In the genomic region with DNA sequence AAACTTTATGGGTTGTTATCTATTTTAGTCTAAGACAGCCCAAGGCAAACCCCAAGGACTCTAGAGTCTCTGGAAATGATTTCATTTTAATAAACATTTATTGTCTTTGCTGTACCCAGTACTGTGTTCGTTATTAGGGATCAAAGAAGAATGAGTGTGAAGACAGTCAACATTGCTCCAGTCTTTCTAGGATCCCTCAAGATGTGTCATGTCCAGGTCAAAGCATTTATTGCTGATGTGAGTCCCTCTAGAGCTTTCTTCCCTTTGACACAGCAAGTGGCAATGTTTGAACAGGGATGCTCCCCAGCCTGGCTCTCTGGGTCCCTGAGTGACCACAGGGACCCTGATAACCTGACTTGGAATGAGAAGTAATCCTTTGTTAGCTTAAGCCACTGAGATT, we compare ENCODE assay signal across 27 cellular contexts.
DNase-seq lines count a peak whose midpoint lies in the region; ATAC-seq, FAIRE-seq and TF ChIP-seq lines count a peak whose summit lies in the region.
"Had no signal": no experiment of that assay in that cellular context is flagged by ENCODE, and none has a peak within 500 bp of the region (broad histone marks: within the 10 kb centered on the region; RNA-seq: fewer than 3 reads in every experiment).

No MANE protein-coding gene starts in this region.

- peaks cover 15% of the 10 kb centered on the region for H3K4me1 ChIP-seq in ACC112 (ENCODE audit: control insufficient read depth, insufficient read depth, low read length, unreplicated experiment)
- H3K4me1 ChIP-seq in IMR-90 (ENCODE audit: control insufficient read depth, insufficient read depth, low read length): peaks cover 11% of the 10 kb centered on the region
- peaks cover 18% of the 10 kb centered on the region for H3K4me1 ChIP-seq in astrocyte (ENCODE audit: insufficient read depth, low read length)
- peaks cover 36% of the 10 kb centered on the region for H3K4me1 ChIP-seq in keratinocyte (ENCODE audit: control insufficient read depth, extremely low read depth, insufficient read depth, low read length)

- no peak overlapping the region for H3K4me3 ChIP-seq in ACC112 (ENCODE audit: low read depth, low read length)
- no peak overlapping the region for H3K4me3 ChIP-seq in IMR-90 (ENCODE audit: insufficient read depth, low read depth, low read length)
- no peak overlapping the region for H3K4me3 ChIP-seq in astrocyte (ENCODE audit: insufficient read depth, low read depth, low read length)
- H3K4me3 ChIP-seq in keratinocyte (ENCODE audit: control insufficient read depth in 2 of 3, extremely low read depth in 1 of 3, insufficient read depth in 2 of 3, low read depth in 1 of 3, low read length in 3 of 3): no peak overlapping the region
- H3K4me3 ChIP-seq: gastrocnemius medialis, mucosa of descending colon, tibial artery had no signal

- peak overlapping the region; percentile 63; the same call in 1 of the 3 replicates for H2BK15ac ChIP-seq in IMR-90 (ENCODE audit: low read depth, low read length)

- no TSS peak for BruUV-seq in IMR-90 (replicated peaks; lab: Mats Ljungman, UMichigan)

- H3K9me3 ChIP-seq in IMR-90 (ENCODE audit: control insufficient read depth, insufficient read depth, low read length): no peaks in the 10 kb centered on the region
- no peaks in the 10 kb centered on the region for H3K9me3 ChIP-seq in astrocyte (ENCODE audit: insufficient read depth, low read depth, low read length)
- H3K9me3 ChIP-seq in keratinocyte (ENCODE audit: control insufficient read depth, low read depth, low read length): no peaks in the 10 kb centered on the region
- H3K9me3 ChIP-seq: gastrocnemius medialis, mucosa of descending colon, tibial artery had no signal

- no peak for TF ChIP-seq POLR2A in IMR-90 (IDR thresholded peaks at IDR 0.05; ENCODE audit: low read depth, low read length)

- peak overlapping the region; percentile 79 for H3K4ac ChIP-seq in IMR-90 (ENCODE audit: low read depth, low read length)

- H3K4me2 ChIP-seq in IMR-90 (ENCODE audit: low read depth, low read length): peak overlapping the region; percentile 20; the same call in 1 of the 2 replicates
- peak overlapping the region; percentile 53 for H3K4me2 ChIP-seq in astrocyte (ENCODE audit: low read length)
- H3K4me2 ChIP-seq in keratinocyte (ENCODE audit: control insufficient read depth, extremely low read depth, insufficient read depth, low read depth, low read length): peak overlapping the region; percentile 17

- no peak for TF ChIP-seq RAD21 in IMR-90 (IDR thresholded peaks at IDR 0.05; ENCODE audit: low read length)

- peak overlapping the region; percentile 86 for H4K5ac ChIP-seq in IMR-90 (ENCODE audit: low read depth, low read length)

- H2BK20ac ChIP-seq in IMR-90 (ENCODE audit: low read depth, low read length): peak overlapping the region; percentile 91

- peak overlapping the region; percentile 83 for H4K91ac ChIP-seq in IMR-90 (ENCODE audit: insufficient read depth, low read depth, low read length)

- peaks cover 23% of the 10 kb centered on the region for H3K4me1 Mint-ChIP-seq in astrocyte (ENCODE audit: low read depth, unreplicated experiment)
- peaks cover 20% of the 10 kb centered on the region for H3K4me1 Mint-ChIP-seq in activated CD4-positive, alpha-beta T cell treated with anti-CD3 and anti-CD28 coated beads, Interleukin-2, amount 10 ng/mL, durations not matched to agents 7 days and 5 days
- peaks cover 36% of the 10 kb centered on the region for H3K4me1 Mint-ChIP-seq in activated CD8-positive, alpha-beta memory T cell treated with anti-CD3 and anti-CD28 coated beads, Interleukin-2, amount 10 ng/mL, durations not matched to agents 7 days and 5 days

- H4K8ac ChIP-seq in IMR-90 (ENCODE audit: low read depth in 2 of 2, low read length in 2 of 2): peak overlapping the region; percentile 27 to 85; a peak in 3 of 4 replicates

- intact Hi-C loops in IMR-90 (cut with micrococcal nuclease): loop anchor here (1.0 to 5.0 kb wide), 2 partner anchors 127 to 216 kb away; no protein-coding TSS in a partner anchor

- H2AK9ac ChIP-seq in IMR-90 (replicated peaks; ENCODE audit: low read depth, low read length, poor library complexity): no peak overlapping the region

- H3K14ac ChIP-seq in IMR-90 (replicated peaks; ENCODE audit: low read depth, low read length): peak overlapping the region; percentile 82; the same call in 1 of the 2 replicates

- peak overlapping the region; percentile 73 for H3K27ac Mint-ChIP-seq in astrocyte (ENCODE audit: unreplicated experiment)
- H3K27ac Mint-ChIP-seq in activated CD4-positive, alpha-beta T cell treated with anti-CD3 and anti-CD28 coated beads, Interleukin-2, amount 10 ng/mL, durations not matched to agents 7 days and 5 days: no peak overlapping the region
- no peak overlapping the region for H3K27ac Mint-ChIP-seq in activated CD8-positive, alpha-beta memory T cell treated with anti-CD3 and anti-CD28 coated beads, Interleukin-2, amount 10 ng/mL, durations not matched to agents 7 days and 5 days
- H3K27ac Mint-ChIP-seq: T-helper 2 cell treated with Interferon-gamma antibody and Interleukin-4, amounts not matched to agents 5 μg/mL and 100 μg/mL, for 36 hours had no signal

- H2BK5ac ChIP-seq in IMR-90 (ENCODE audit: low read depth, low read length, poor library complexity, severe bottlenecking): peak overlapping the region; percentile 92

- H4K20me1 ChIP-seq in IMR-90 (ENCODE audit: insufficient read depth, low read length): no peaks in the 10 kb centered on the region
- no peaks in the 10 kb centered on the region for H4K20me1 ChIP-seq in astrocyte (ENCODE audit: insufficient read depth, low read length)
- H4K20me1 ChIP-seq in keratinocyte (ENCODE audit: control insufficient read depth, extremely low read depth, insufficient read depth, low read length): no peaks in the 10 kb centered on the region

- TF ChIP-seq CTCF in IMR-90 (conservative IDR thresholded peaks at IDR 0.05; ENCODE audit: low read depth, low read length) (no peak), astrocyte (IDR thresholded peaks at IDR 0.05; ENCODE audit: insufficient read depth, low read depth, low read length) (no peak), keratinocyte (optimal IDR thresholded peaks at IDR 0.05 in 1 of 3, IDR thresholded peaks at IDR 0.05 in 1 of 3, conservative IDR thresholded peaks at IDR 0.05 in 1 of 3; ENCODE audit: extremely low read depth in 1 of 3, insufficient read depth in 2 of 3, low read length in 3 of 3) (no peak)

- H3K36me3 Mint-ChIP-seq in astrocyte (ENCODE audit: low read depth, unreplicated experiment): peaks cover 2% of the 10 kb centered on the region
- H3K36me3 Mint-ChIP-seq in activated CD4-positive, alpha-beta T cell treated with anti-CD3 and anti-CD28 coated beads, Interleukin-2, amount 10 ng/mL, durations not matched to agents 7 days and 5 days (ENCODE audit: low read depth): peaks cover 4% of the 10 kb centered on the region
- no peaks in the 10 kb centered on the region for H3K36me3 Mint-ChIP-seq in activated CD8-positive, alpha-beta memory T cell treated with anti-CD3 and anti-CD28 coated beads, Interleukin-2, amount 10 ng/mL, durations not matched to agents 7 days and 5 days

- H2BK120ac ChIP-seq in IMR-90 (ENCODE audit: low read depth, low read length): peak overlapping the region; percentile 93

- DNase-seq in IMR-90: no peak
- no peak for DNase-seq in astrocyte (ENCODE audit: low read depth)
- no peak for DNase-seq in keratinocyte (ENCODE audit: low read depth, low spot score)
- DNase-seq in D341Med (ENCODE audit: low spot score): no peak
- no peak for DNase-seq in activated CD4-positive, alpha-beta T cell treated with anti-CD3 and anti-CD28 coated beads, Interleukin-2, amount 10 ng/mL, durations not matched to agents 7 days and 5 days
- no peak for DNase-seq in activated CD8-positive, alpha-beta memory T cell treated with anti-CD3 and anti-CD28 coated beads, Interleukin-2, amount 10 ng/mL, durations not matched to agents 7 days and 5 days
- DNase-seq in SKM-1 treated with dmso at 0.1 percent for 144 hours (lab: John Stamatoyannopoulos, UW; ENCODE audit: unreplicated experiment): no peak
- DNase-seq: ACHN; activated CD8-positive, alpha-beta memory T cell treated with anti-CD3 and anti-CD28 coated beads, Interleukin-2, amount 50 U/mL, for 4 hours; activated naive CD4-positive, alpha-beta T cell; aorta; DMS79; gastrocnemius medialis; GOT3; mucosa of descending colon; NCI-H1048; NCI-H2081 treated with DMSO at 0.1 percent for 48 hours; NCI-H510A treated with DMSO at 0.1 percent for 48 hours; retina; SIG-M5; stimulated activated CD4-positive, alpha-beta T cell treated with anti-CD3 and anti-CD28 coated beads, Interleukin-15, amount 100 ng/mL, for 24 hours; stimulated activated naive CD4-positive, alpha-beta T cell; tibial artery had no signal

- FAIRE-seq in astrocyte (lab: Jason Lieb, UNC): no peak
- FAIRE-seq in keratinocyte (lab: Jason Lieb, UNC): no peak
- FAIRE-seq: colon, endometrium had no signal

- H3K56ac ChIP-seq in IMR-90 (ENCODE audit: extremely low read depth, insufficient read depth, low read length): no peak overlapping the region

- peak overlapping the region; percentile 78 for H2AK5ac ChIP-seq in IMR-90 (ENCODE audit: low read depth, low read length)

- H2AFZ ChIP-seq in ACC112 (ENCODE audit: low read length, unreplicated experiment) (peak overlapping the region; percentile 12), IMR-90 (replicated peaks; ENCODE audit: low read length, poor library complexity) (no peak overlapping the region), astrocyte (ENCODE audit: low read depth, low read length) (no peak overlapping the region), keratinocyte (ENCODE audit: control insufficient read depth, low read length) (no peak overlapping the region)

- H3K27ac ChIP-seq in ACC112 (ENCODE audit: low read depth, low read length) (peak overlapping the region; percentile 71), IMR-90 (ENCODE audit: insufficient read depth, low read length) (peak overlapping the region; percentile 80), astrocyte (ENCODE audit: low read depth, low read length) (peak overlapping the region; percentile 47), keratinocyte (ENCODE audit: control insufficient read depth, insufficient read depth, low read length) (peak overlapping the region; percentile 23)
- H3K27ac ChIP-seq: tibial artery had no signal

- dilution Hi-C loops in IMR-90 (cut with HindIII; ENCODE audit: low sequenced_read_pairs, unreplicated experiment): no loop called here
- dilution Hi-C loops in keratinocyte (cut with MboI; ENCODE audit: extremely low pct_ligation_motif_present, low sequenced_read_pairs): no loop called here

- no peak overlapping the region for H3K4me3 Mint-ChIP-seq in astrocyte (ENCODE audit: unreplicated experiment)
- no peak overlapping the region for H3K4me3 Mint-ChIP-seq in activated CD4-positive, alpha-beta T cell treated with anti-CD3 and anti-CD28 coated beads, Interleukin-2, amount 10 ng/mL, durations not matched to agents 7 days and 5 days
- H3K4me3 Mint-ChIP-seq in activated CD8-positive, alpha-beta memory T cell treated with anti-CD3 and anti-CD28 coated beads, Interleukin-2, amount 10 ng/mL, durations not matched to agents 7 days and 5 days: no peak overlapping the region
- H3K4me3 Mint-ChIP-seq: T-helper 2 cell treated with Interferon-gamma antibody and Interleukin-4, amounts not matched to agents 5 μg/mL and 100 μg/mL, for 36 hours had no signal

- H3K79me2 ChIP-seq in ACC112 (ENCODE audit: control insufficient read depth, insufficient read depth, low read length, unreplicated experiment): no peaks in the 10 kb centered on the region
- no peaks in the 10 kb centered on the region for H3K79me2 ChIP-seq in astrocyte (ENCODE audit: insufficient read depth, low read length)
- H3K79me2 ChIP-seq in keratinocyte (ENCODE audit: control insufficient read depth, insufficient read depth, low read length): no peaks in the 10 kb centered on the region

- H3K9me3 Mint-ChIP-seq in astrocyte (ENCODE audit: unreplicated experiment): no peaks in the 10 kb centered on the region
- H3K9me3 Mint-ChIP-seq in activated CD4-positive, alpha-beta T cell treated with anti-CD3 and anti-CD28 coated beads, Interleukin-2, amount 10 ng/mL, durations not matched to agents 7 days and 5 days: no peaks in the 10 kb centered on the region
- no peaks in the 10 kb centered on the region for H3K9me3 Mint-ChIP-seq in activated CD8-positive, alpha-beta memory T cell treated with anti-CD3 and anti-CD28 coated beads, Interleukin-2, amount 10 ng/mL, durations not matched to agents 7 days and 5 days (ENCODE audit: low read depth)
- H3K9me3 Mint-ChIP-seq: T-helper 2 cell treated with Interferon-gamma antibody and Interleukin-4, amounts not matched to agents 5 μg/mL and 100 μg/mL, for 36 hours had no signal

- no peaks in the 10 kb centered on the region for H3K79me1 ChIP-seq in IMR-90 (ENCODE audit: low read depth in 1 of 2, low read length in 2 of 2)

- H3K27me3 ChIP-seq in ACC112 (ENCODE audit: insufficient read depth, low read length) (no peaks in the 10 kb centered on the region), IMR-90 (ENCODE audit: control insufficient read depth, insufficient read depth, low read length) (no peaks in the 10 kb centered on the region), astrocyte (ENCODE audit: insufficient read depth, low read length) (no peaks in the 10 kb centered on the region), keratinocyte (ENCODE audit: control insufficient read depth, extremely low read depth, insufficient read depth, low read length) (no peaks in the 10 kb centered on the region)
- H3K27me3 ChIP-seq: gastrocnemius medialis, tibial artery had no signal

- no peak overlapping the region for H3K9ac ChIP-seq in IMR-90 (ENCODE audit: low read depth, low read length)
- peak overlapping the region; percentile 11 for H3K9ac ChIP-seq in astrocyte (ENCODE audit: low read length)
- H3K9ac ChIP-seq in keratinocyte (ENCODE audit: control insufficient read depth, extremely low read depth, insufficient read depth, low read length): no peak overlapping the region

- peak overlapping the region; percentile 54 for H3K23ac ChIP-seq in IMR-90 (ENCODE audit: low read depth, low read length)

- no CpG with 5 or more reads among the region's 1 CpG for WGBS in IMR-90 (ENCODE audit: extremely low coverage in 2 of 2, insufficient read length in 1 of 2), 2 experiments

- peak overlapping the region; percentile 94 for H3K18ac ChIP-seq in IMR-90 (ENCODE audit: low read depth, low read length)

- in situ Hi-C loops in IMR-90 (cut with MboI; ENCODE audit: low sequenced_read_pairs): loop anchor here (10.0 kb wide), 1 partner anchor 460 kb away; no protein-coding TSS in a partner anchor

- no peaks in the 10 kb centered on the region for H3K27me3 Mint-ChIP-seq in astrocyte (ENCODE audit: low read depth, unreplicated experiment)
- no peaks in the 10 kb centered on the region for H3K27me3 Mint-ChIP-seq in activated CD4-positive, alpha-beta T cell treated with anti-CD3 and anti-CD28 coated beads, Interleukin-2, amount 10 ng/mL, durations not matched to agents 7 days and 5 days
- no peaks in the 10 kb centered on the region for H3K27me3 Mint-ChIP-seq in activated CD8-positive, alpha-beta memory T cell treated with anti-CD3 and anti-CD28 coated beads, Interleukin-2, amount 10 ng/mL, durations not matched to agents 7 days and 5 days

- POLR2A ChIA-PET in IMR-90 (lab: Charles Lee; ENCODE audit: unreplicated experiment): no interaction called here
- POLR2A ChIA-PET in activated CD4-positive, alpha-beta T cell treated with anti-CD3 and anti-CD28 coated beads, Interleukin-2, amount 10 ng/mL, durations not matched to agents 7 days and 5 days (lab: Charles Lee): no interaction called here

- H3K9me1 ChIP-seq in IMR-90 (ENCODE audit: insufficient read depth, low read length) (peaks cover 15% of the 10 kb centered on the region), keratinocyte (ENCODE audit: control insufficient read depth, extremely low read depth, insufficient read depth, low read length) (no peaks in the 10 kb centered on the region)

- CTCF ChIA-PET in IMR-90 (lab: Yijun Ruan, JAX): interaction anchor here (1.0 to 1.6 kb wide), 2 partner anchors 43 to 61 kb away, joined by 3 to 5 read pairs; no protein-coding TSS in a partner anchor
- CTCF ChIA-PET in activated CD4-positive, alpha-beta T cell treated with anti-CD3 and anti-CD28 coated beads, Interleukin-2, amount 10 ng/mL, durations not matched to agents 7 days and 5 days (lab: Charles Lee): no interaction called here
- CTCF ChIA-PET in activated CD8-positive, alpha-beta memory T cell treated with anti-CD3 and anti-CD28 coated beads, Interleukin-2, amount 10 ng/mL, durations not matched to agents 7 days and 5 days (lab: Charles Lee): interaction anchor here (1.2 to 1.6 kb wide), 2 partner anchors 43 to 216 kb away, joined by 3 to 5 read pairs; no protein-coding TSS in a partner anchor

- no peaks in the 10 kb centered on the region for H3K36me3 ChIP-seq in ACC112 (ENCODE audit: insufficient read depth, low read length)
- H3K36me3 ChIP-seq in IMR-90 (ENCODE audit: control insufficient read depth, insufficient read depth, low read length): no peaks in the 10 kb centered on the region
- H3K36me3 ChIP-seq in astrocyte (ENCODE audit: insufficient read depth, low read length): no peaks in the 10 kb centered on the region
- no peaks in the 10 kb centered on the region for H3K36me3 ChIP-seq in keratinocyte (ENCODE audit: control insufficient read depth in 2 of 2, extremely low read depth in 1 of 2, insufficient read depth in 2 of 2, low read length in 2 of 2)
- H3K36me3 ChIP-seq: gastrocnemius medialis, tibial artery had no signal

- peak; percentile 47 for ATAC-seq in IMR-90 (ENCODE audit: low read depth)
- no peak for ATAC-seq in activated CD8-positive, alpha-beta memory T cell treated with anti-CD3 and anti-CD28 coated beads, Interleukin-2, amount 10 ng/mL, durations not matched to agents 7 days and 5 days
- ATAC-seq: mucosa of descending colon had no signal

Comparison
In these comparisons a context has a peak if more than half of its experiments do, and no peak if none do; other contexts are left out.
1. H3K27ac ChIP-seq: peak in every context shown above with its lines; median percentile 80 in IMR-90; 71 in ACC112; 47 in astrocyte; 23 in keratinocyte.